In genomic region chr1:236524892-236525179, GRCh38 we compare ENCODE assay signal across 8 cellular contexts.
DNase-seq lines count a peak whose midpoint lies in the region; ATAC-seq and TF ChIP-seq lines count a peak whose summit lies in the region.

No MANE protein-coding gene starts in this region.

- DNase-seq in T-helper 2 cell treated with Interferon-gamma antibody and Interleukin-4, amounts not matched to agents 5 μg/mL and 100 μg/mL, for 36 hours (ENCODE audit: low spot score): no peak
- DNase-seq in T-helper 2 cell (no peak), RWPE2 (ENCODE audit: low spot score) (no peak), fibroblast of pulmonary artery (ENCODE audit: low read depth) (no peak), NCI-H1930 (lab: John Stamatoyannopoulos, UW) (no peak), NCI-H187 treated with DMSO at 0.1 percent for 48 hours (lab: John Stamatoyannopoulos, UW) (no peak)

- no peaks in the 10 kb centered on the region for H3K9me3 ChIP-seq in RWPE2 (ENCODE audit: severe bottlenecking)

- H3K27ac ChIP-seq in RWPE2 (ENCODE audit: poor library complexity, severe bottlenecking) (peak overlapping the region; percentile 49), skin epidermis (peak overlapping the region in 20 of 21 experiments; percentile 86 to 98 (median 94))

- H3K4me3 ChIP-seq in RWPE2 (ENCODE audit: severe bottlenecking) (peak overlapping the region; percentile 60), fibroblast of pulmonary artery (replicated peaks; ENCODE audit: low read depth, low read length) (peak overlapping the region; percentile 98), skin epidermis (peak overlapping the region; percentile 67 to 99 (median 93))

- TF ChIP-seq CTCF in RWPE2 (IDR thresholded peaks at IDR 0.05; ENCODE audit: poor library complexity, severe bottlenecking) (no peak), fibroblast of pulmonary artery (IDR thresholded peaks at IDR 0.05; ENCODE audit: low read length, missing control alignments) (no peak)

- H3K4me1 Mint-ChIP-seq in T-helper 2 cell treated with Interferon-gamma antibody and Interleukin-4, amounts not matched to agents 5 μg/mL and 100 μg/mL, for 36 hours (ENCODE audit: low read depth): peaks cover 30% of the 10 kb centered on the region

- H3K4me3 Mint-ChIP-seq in T-helper 2 cell treated with Interferon-gamma antibody and Interleukin-4, amounts not matched to agents 5 μg/mL and 100 μg/mL, for 36 hours: peak overlapping the region; percentile 98

- peaks cover 21% of the 10 kb centered on the region for H3K27me3 Mint-ChIP-seq in T-helper 2 cell treated with Interferon-gamma antibody and Interleukin-4, amounts not matched to agents 5 μg/mL and 100 μg/mL, for 36 hours (ENCODE audit: low read depth)

- H3K4me1 ChIP-seq in RWPE2 (ENCODE audit: insufficient read depth, poor library complexity, severe bottlenecking): no peaks in the 10 kb centered on the region

- no peak for ATAC-seq in RWPE2 (ENCODE audit: low read depth)
- ATAC-seq in HG02884 (IDR thresholded peaks at IDR 0.05; ENCODE audit: unreplicated experiment): no peak

- peaks cover 31% of the 10 kb centered on the region for H3K36me3 Mint-ChIP-seq in T-helper 2 cell treated with Interferon-gamma antibody and Interleukin-4, amounts not matched to agents 5 μg/mL and 100 μg/mL, for 36 hours (ENCODE audit: low read depth)

- peaks cover 19% of the 10 kb centered on the region for H3K36me3 ChIP-seq in RWPE2 (ENCODE audit: low read depth)

- peak overlapping the region; percentile 99 for H3K27ac Mint-ChIP-seq in T-helper 2 cell treated with Interferon-gamma antibody and Interleukin-4, amounts not matched to agents 5 μg/mL and 100 μg/mL, for 36 hours

- no peaks in the 10 kb centered on the region for H3K27me3 ChIP-seq in RWPE2 (ENCODE audit: insufficient read depth, poor library complexity, severe bottlenecking)

- no peaks in the 10 kb centered on the region for H3K9me3 Mint-ChIP-seq in T-helper 2 cell treated with Interferon-gamma antibody and Interleukin-4, amounts not matched to agents 5 μg/mL and 100 μg/mL, for 36 hours
